Comparison of ENCODE assay signal across 17 cellular contexts in the genomic region with DNA sequence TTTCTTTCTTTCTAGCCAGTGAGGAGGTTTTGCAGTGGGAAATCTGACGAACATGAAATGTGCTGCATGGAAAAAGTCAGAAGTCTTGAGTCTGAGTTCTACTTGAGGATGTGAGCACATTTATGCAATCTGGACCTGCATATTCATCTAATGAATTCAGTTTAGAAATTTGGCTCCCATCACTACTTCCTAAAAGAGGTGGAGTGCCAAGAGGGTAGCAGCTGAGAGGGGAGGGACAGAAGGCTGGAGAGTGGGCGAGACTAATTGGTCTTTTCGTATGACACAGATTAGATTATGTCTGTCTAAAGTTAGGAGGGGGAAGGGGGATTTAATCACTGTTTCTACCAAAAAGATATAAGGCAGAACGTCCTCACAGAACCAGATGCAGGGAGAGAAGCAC.
DNase-seq lines count a peak whose midpoint lies in the region; ATAC-seq and TF ChIP-seq lines count a peak whose summit lies in the region.
"Had no signal": no experiment of that assay in that cellular context is flagged by ENCODE, and none has a peak within 500 bp of the region (broad histone marks: within the 10 kb centered on the region; RNA-seq: fewer than 3 reads in every experiment).

No MANE protein-coding gene starts in this region.

- no peak overlapping the region for H3K4me3 Mint-ChIP-seq in activated CD8-positive, alpha-beta T cell treated with anti-CD3 and anti-CD28 coated beads for 36 hours

- DNase-seq in Right ventricle myocardium superior (no peak), right atrium auricular region (ENCODE audit: low spot score) (no peak), SJCRH30 (peak; percentile 56 to 69), left ventricle myocardium inferior (no peak), suprapubic skin (ENCODE audit: low spot score in 2 of 2) (no peak), NCI-H2196 treated with DMSO at 0.1 percent for 48 hours (lab: John Stamatoyannopoulos, UW; ENCODE audit: unreplicated experiment) (no peak), SW 1271 (lab: John Stamatoyannopoulos, UW) (no peak)
- no peak for DNase-seq in activated CD8-positive, alpha-beta T cell treated with anti-CD3 and anti-CD28 coated beads for 36 hours
- DNase-seq: 8988T, Caco-2, DMS79, IMR-90, Kasumi-1, NCI-H2029, NCI-H526, PC-3 had no signal

- TF ChIP-seq CTCF in right atrium auricular region (IDR thresholded peaks at IDR 0.05) = no peak
- TF ChIP-seq CTCF in left ventricle myocardium inferior (IDR thresholded peaks at IDR 0.05; ENCODE audit: borderline replicate concordance) = no peak
- TF ChIP-seq CTCF in suprapubic skin (IDR thresholded peaks at IDR 0.05) = no peak
- TF ChIP-seq CTCF in activated CD8-positive, alpha-beta T cell treated with anti-CD3 and anti-CD28 coated beads for 36 hours (IDR thresholded peaks at IDR 0.05) = no peak

- ATAC-seq in Right ventricle myocardium superior (ENCODE audit: poor library complexity) = peak; percentile 71
- no peak for ATAC-seq in activated CD8-positive, alpha-beta T cell treated with anti-CD3 and anti-CD28 coated beads for 36 hours
- ATAC-seq: PC-3 had no signal

- intact Hi-C loops in Right ventricle myocardium superior (cut with DNase I) (no loop called here), left ventricle myocardium inferior (cut with micrococcal nuclease) (no loop called here)
- intact Hi-C loops in activated CD8-positive, alpha-beta T cell treated with anti-CD3 and anti-CD28 coated beads for 36 hours (cut with micrococcal nuclease) = no loop called here

- no peak for TF ChIP-seq POLR2A in suprapubic skin (IDR thresholded peaks at IDR 0.05)

- WGBS in suprapubic skin = 22% methylated on average over 4 of the region's 4 CpGs

- no peak overlapping the region for H3K4me3 ChIP-seq in right atrium auricular region
- no peak overlapping the region; the same call in 1 of the 2 replicates for H3K4me3 ChIP-seq in SJCRH30
- H3K4me3 ChIP-seq in left ventricle myocardium inferior = no peak overlapping the region
- no peak overlapping the region for H3K4me3 ChIP-seq in suprapubic skin
- H3K4me3 ChIP-seq: HAP-1 had no signal

- POLR2A ChIA-PET in activated CD8-positive, alpha-beta T cell treated with anti-CD3 and anti-CD28 coated beads for 36 hours (lab: Charles Lee) = no interaction called here

- H3K9me3 ChIP-seq in right atrium auricular region = peaks cover 0 to 7% of the 10 kb centered on the region in 2 donors
- no peaks in the 10 kb centered on the region for H3K9me3 ChIP-seq in SJCRH30 (replicated peaks)
- H3K9me3 ChIP-seq in left ventricle myocardium inferior (replicated peaks) = peaks cover 11% of the 10 kb centered on the region
- H3K9me3 ChIP-seq in suprapubic skin = peaks cover 5% of the 10 kb centered on the region
- H3K9me3 ChIP-seq: Caco-2, HAP-1 had no signal

- no peak for TF ChIP-seq EP300 in suprapubic skin (IDR thresholded peaks at IDR 0.05)

- H3K4me1 Mint-ChIP-seq in activated CD8-positive, alpha-beta T cell treated with anti-CD3 and anti-CD28 coated beads for 36 hours (ENCODE audit: low read depth) = no peaks in the 10 kb centered on the region

- no peak overlapping the region for H3K27ac Mint-ChIP-seq in activated CD8-positive, alpha-beta T cell treated with anti-CD3 and anti-CD28 coated beads for 36 hours

- no peaks in the 10 kb centered on the region for H3K9me3 Mint-ChIP-seq in activated CD8-positive, alpha-beta T cell treated with anti-CD3 and anti-CD28 coated beads for 36 hours

- H3K36me3 ChIP-seq in right atrium auricular region (no peaks in the 10 kb centered on the region), SJCRH30 (no peaks in the 10 kb centered on the region), left ventricle myocardium inferior (no peaks in the 10 kb centered on the region), suprapubic skin (no peaks in the 10 kb centered on the region)
- H3K36me3 ChIP-seq: HAP-1 had no signal

- H3K4me1 ChIP-seq in right atrium auricular region (no peaks in the 10 kb centered on the region), SJCRH30 (peaks cover 24% of the 10 kb centered on the region), left ventricle myocardium inferior (no peaks in the 10 kb centered on the region), suprapubic skin (peaks cover 5% of the 10 kb centered on the region)
- H3K4me1 ChIP-seq: Caco-2, HAP-1 had no signal

- CTCF ChIA-PET in activated CD8-positive, alpha-beta T cell treated with anti-CD3 and anti-CD28 coated beads for 36 hours (lab: Charles Lee) = no interaction called here

- no peak overlapping the region for H3K27ac ChIP-seq in right atrium auricular region
- peak overlapping the region; percentile 86 for H3K27ac ChIP-seq in SJCRH30
- peak overlapping the region; percentile 28 for H3K27ac ChIP-seq in left ventricle myocardium inferior (replicated peaks)
- no peak overlapping the region for H3K27ac ChIP-seq in suprapubic skin

- H3K36me3 Mint-ChIP-seq in activated CD8-positive, alpha-beta T cell treated with anti-CD3 and anti-CD28 coated beads for 36 hours (ENCODE audit: low read depth) = no peaks in the 10 kb centered on the region

- peaks cover 2% of the 10 kb centered on the region for H3K27me3 Mint-ChIP-seq in activated CD8-positive, alpha-beta T cell treated with anti-CD3 and anti-CD28 coated beads for 36 hours

- H3K27me3 ChIP-seq in right atrium auricular region = no peaks in the 10 kb centered on the region
- no peaks in the 10 kb centered on the region for H3K27me3 ChIP-seq in SJCRH30
- no peaks in the 10 kb centered on the region for H3K27me3 ChIP-seq in left ventricle myocardium inferior (ENCODE audit: low read depth)
- H3K27me3 ChIP-seq in suprapubic skin = no peaks in the 10 kb centered on the region

Comparison
In these comparisons a context has a peak if more than half of its experiments do, and no peak if none do; other contexts are left out.
1. H3K27ac ChIP-seq: peak in SJCRH30 (single experiment) and left ventricle myocardium inferior (single experiment); none in right atrium auricular region (0 of 2) and suprapubic skin (single experiment).
2. DNase-seq: peak in SJCRH30 (2 of 2); none in Right ventricle myocardium superior (single experiment), right atrium auricular region (single experiment), left ventricle myocardium inferior (single experiment), suprapubic skin (0 of 2), NCI-H2196 treated with DMSO at 0.1 percent for 48 hours (single experiment), activated CD8-positive, alpha-beta T cell treated with anti-CD3 and anti-CD28 coated beads for 36 hours (single experiment) and SW 1271 (0 of 2).